Comparison of ENCODE assay signal across 1 cellular context in genomic region chr4:56387023-56388001, GRCh38.
TF ChIP-seq lines count a peak whose summit lies in the region.

AASDH (minus strand) TSS chr4:56387491; CDS start chr4:56384299, 3,192 bp downstream.

TF ChIP-seq in HepG2, 621 proteins besides CTCF, POLR2A, EP300 and RAD21 (continued from another document and continues in another):
- TF ChIP-seq ZNF691 (CRISPR knock-in tag; IDR thresholded peaks at IDR 0.05; ENCODE audit: borderline replicate concordance, low read depth) (peak; percentile 87), ZNF180 (CRISPR knock-in tag; IDR thresholded peaks at IDR 0.05; ENCODE audit: borderline replicate concordance, low read depth) (no peak), ZC3H4 (CRISPR knock-in tag; IDR thresholded peaks at IDR 0.05; ENCODE audit: borderline replicate concordance) (0 out of 2 replicates have a peak, but pooled peaks have one; percentile 35), TEF (CRISPR knock-in tag; IDR thresholded peaks at IDR 0.05) (no peak), ZNF646 (CRISPR knock-in tag; IDR thresholded peaks at IDR 0.05) (no peak), ZFP36L1 (CRISPR knock-in tag; IDR thresholded peaks at IDR 0.05) (no peak), NFIB (CRISPR knock-in tag; IDR thresholded peaks at IDR 0.05; ENCODE audit: borderline replicate concordance) (no peak), ZNF17 (CRISPR knock-in tag; IDR thresholded peaks at IDR 0.05) (no peak), HOMEZ (CRISPR knock-in tag; IDR thresholded peaks at IDR 0.05; ENCODE audit: low read depth) (peak; percentile 47; the same call in 1 of the 2 replicates), KAT2B (IDR thresholded peaks at IDR 0.05; ENCODE audit: borderline replicate concordance, low read depth, low read length) (no peak), THAP9 (CRISPR knock-in tag; IDR thresholded peaks at IDR 0.05; ENCODE audit: borderline replicate concordance) (peak; percentile 93), ELK4 (CRISPR knock-in tag; IDR thresholded peaks at IDR 0.05; ENCODE audit: borderline replicate concordance) (no peak), THRA (CRISPR knock-in tag; IDR thresholded peaks at IDR 0.05; ENCODE audit: borderline replicate concordance) (peak; percentile 67; the same call in 1 of the 2 replicates), ZNF766 (CRISPR knock-in tag; IDR thresholded peaks at IDR 0.05; ENCODE audit: borderline replicate concordance) (no peak), ELF1 (CRISPR knock-in tag; IDR thresholded peaks at IDR 0.05) (peak; percentile 64), MAFG (CRISPR knock-in tag; IDR thresholded peaks at IDR 0.05) (no peak), ZZZ3 (CRISPR knock-in tag; IDR thresholded peaks at IDR 0.05; ENCODE audit: borderline replicate concordance) (no peak; the same call in 1 of the 2 replicates), ZNF549 (CRISPR knock-in tag; IDR thresholded peaks at IDR 0.05) (no peak), SCMH1 (CRISPR knock-in tag; IDR thresholded peaks at IDR 0.05; ENCODE audit: borderline replicate concordance) (no peak), ZNF205 (CRISPR knock-in tag; IDR thresholded peaks at IDR 0.05) (peak; percentile 56; the same call in 1 of the 2 replicates), KLF9 (CRISPR knock-in tag; IDR thresholded peaks at IDR 0.05; ENCODE audit: low read depth) (no peak), NFATC3 (CRISPR knock-in tag; IDR thresholded peaks at IDR 0.05) (no peak), SNAPC4 (CRISPR knock-in tag; IDR thresholded peaks at IDR 0.05) (peak; percentile 86), AFF4 (CRISPR knock-in tag; IDR thresholded peaks at IDR 0.05) (no peak), EHMT2 (IDR thresholded peaks at IDR 0.05; ENCODE audit: borderline replicate concordance, low read depth, low read length) (no peak), ZNF441 (CRISPR knock-in tag; IDR thresholded peaks at IDR 0.05; ENCODE audit: borderline replicate concordance) (no peak)
